Comparison of ENCODE assay signal across 24 cellular contexts in the genomic region with DNA sequence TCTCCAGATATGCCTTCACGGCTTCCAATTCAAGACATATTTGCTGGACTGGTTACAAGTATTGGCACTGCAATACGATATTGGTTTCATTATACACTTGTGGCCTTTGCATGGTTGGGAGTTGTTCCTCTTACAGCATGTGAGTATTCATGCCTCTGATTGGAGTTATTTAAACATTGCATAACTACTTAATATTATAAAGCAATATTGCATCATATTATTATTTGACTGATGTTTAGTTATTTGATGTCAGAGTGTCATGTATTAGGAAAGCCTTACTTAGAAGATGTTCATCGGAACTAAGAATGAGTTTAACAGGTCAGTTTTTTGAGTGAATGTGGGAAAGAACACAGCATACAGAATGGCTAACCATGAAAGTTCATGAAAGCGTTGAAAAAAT. TPM values are rescaled to one million over a fixed set of nuclear protein-coding genes. Genes with fewer than 3 reads are reported as not detected.
DNase-seq lines count a peak whose midpoint lies in the region; ATAC-seq, FAIRE-seq and TF ChIP-seq lines count a peak whose summit lies in the region.
"Had no signal": no experiment of that assay in that cellular context is flagged by ENCODE, and none has a peak within 500 bp of the region (broad histone marks: within the 10 kb centered on the region; RNA-seq: fewer than 3 reads in every experiment).

No MANE protein-coding gene starts in this region.

- H3K56ac ChIP-seq in mesendoderm (ENCODE audit: low read length), result no peak overlapping the region

- H4K20me1 ChIP-seq in HepG2 (ENCODE audit: insufficient read depth, low read length), result peaks cover 4% of the 10 kb centered on the region; the same call in 1 of the 2 replicates

- peaks cover 9% of the 10 kb centered on the region for H3K4me1 Mint-ChIP-seq in endothelial cell (ENCODE audit: unreplicated experiment)

- H3K18ac ChIP-seq in mesendoderm (ENCODE audit: low read length), result no peak overlapping the region

- no peak overlapping the region for H2BK15ac ChIP-seq in mesendoderm (replicated peaks; ENCODE audit: low read depth)

- POLR2A ChIA-PET in HepG2 (lab: Yijun Ruan, JAX), result no interaction called here

- no peak overlapping the region for H4K5ac ChIP-seq in mesendoderm (ENCODE audit: low read length)

- H3K27me3 Mint-ChIP-seq in endothelial cell (ENCODE audit: unreplicated experiment), result peaks cover 4% of the 10 kb centered on the region
- H3K27me3 Mint-ChIP-seq: CD4-positive, alpha-beta memory T cell had no signal

- H3K79me2 ChIP-seq in HepG2 (ENCODE audit: insufficient read depth, low read length), result peaks cover 47% of the 10 kb centered on the region
- H3K79me2 ChIP-seq in mesendoderm (ENCODE audit: control insufficient read depth, insufficient read depth, low read length), result peaks cover 6% of the 10 kb centered on the region

- H3K4me1 ChIP-seq in HepG2 (ENCODE audit: insufficient read depth, low read length) (no peaks in the 10 kb centered on the region), right lobe of liver (no peaks in the 10 kb centered on the region), upper lobe of right lung (peaks cover 9% of the 10 kb centered on the region), mesendoderm (ENCODE audit: control insufficient read depth, low read depth, low read length) (no peaks in the 10 kb centered on the region)

- H3K27ac Mint-ChIP-seq in endothelial cell (ENCODE audit: unreplicated experiment), result no peak overlapping the region

- H3K9me3 ChIP-seq in HepG2 (ENCODE audit: low read length) (no peaks in the 10 kb centered on the region), right lobe of liver (no peaks in the 10 kb centered on the region), upper lobe of right lung (no peaks in the 10 kb centered on the region)
- H3K9me3 ChIP-seq: A549, HAP-1 had no signal

- H3K9ac ChIP-seq in HepG2 (ENCODE audit: insufficient read depth, low read depth, low read length) (no peak overlapping the region), mesendoderm (ENCODE audit: low read length) (no peak overlapping the region)

- H4K8ac ChIP-seq in mesendoderm (ENCODE audit: low read depth, low read length), result no peak overlapping the region

- peaks cover 2 to 44% of the 10 kb centered on the region in 2 experiments; a peak in 4 of 5 replicates for H3K36me3 ChIP-seq in HepG2 (replicated peaks in 1 of 2; ENCODE audit: control insufficient read depth in 1 of 2, insufficient read depth in 2 of 2, low read length in 2 of 2)
- peaks cover 0 to 13% (median 3%) of the 10 kb centered on the region in 4 donors for H3K36me3 ChIP-seq in right lobe of liver
- H3K36me3 ChIP-seq in upper lobe of right lung, result peaks cover 40% of the 10 kb centered on the region
- no peaks in the 10 kb centered on the region for H3K36me3 ChIP-seq in mesendoderm (ENCODE audit: control insufficient read depth, insufficient read depth, low read length)

- no peak overlapping the region for H2AK5ac ChIP-seq in mesendoderm (ENCODE audit: low read length)

- H3K27me3 ChIP-seq in HepG2 (ENCODE audit: control insufficient read depth in 1 of 2, insufficient read depth in 2 of 2, low read length in 2 of 2) (no peaks in the 10 kb centered on the region), right lobe of liver (no peaks in the 10 kb centered on the region), upper lobe of right lung (no peaks in the 10 kb centered on the region), mesendoderm (ENCODE audit: insufficient read depth, low read length, poor library complexity) (no peaks in the 10 kb centered on the region)

- H3K4me3 ChIP-seq in HepG2 (replicated peaks in 1 of 3; ENCODE audit: insufficient read depth in 1 of 3, low read depth in 2 of 3, low read length in 3 of 3) (no peak overlapping the region), right lobe of liver (no peak overlapping the region), upper lobe of right lung (no peak overlapping the region), mesendoderm (ENCODE audit: low read length) (no peak overlapping the region)
- H3K4me3 ChIP-seq: A549, HAP-1 had no signal

- 98% methylated on average over 4 of the region's 4 CpGs for WGBS in HepG2 (ENCODE audit: low lambda C conversion rate)
- 75% methylated on average over 4 of the region's 4 CpGs for WGBS in right lobe of liver (ENCODE audit: insufficient coverage, low coverage, low lambda C conversion rate, missing lambda C conversion rate)
- no CpG with 5 or more reads among the region's 4 CpGs for WGBS in mesendoderm (ENCODE audit: extremely low coverage, insufficient coverage, low lambda C conversion rate)

- no peak overlapping the region for H3K4ac ChIP-seq in mesendoderm (ENCODE audit: low read depth, low read length)

- ATAC-seq in HepG2 (no peak), right lobe of liver (no peak), upper lobe of right lung (peak; percentile 35)
- ATAC-seq: A549 had no signal

- no peak overlapping the region for H2BK120ac ChIP-seq in mesendoderm (ENCODE audit: low read depth, low read length)

- TF ChIP-seq RAD21 in HepG2 (CRISPR knock-in tag; IDR thresholded peaks at IDR 0.05), result no peak

- BruUV-seq in HepG2 (replicated peaks; lab: Mats Ljungman, UMichigan), result no TSS peak

- no peak overlapping the region for H2AFZ ChIP-seq in HepG2 (ENCODE audit: low read length)

- peak overlapping the region; percentile 29 for H3K4me3 Mint-ChIP-seq in endothelial cell (ENCODE audit: unreplicated experiment)
- H3K4me3 Mint-ChIP-seq: CD4-positive, alpha-beta memory T cell had no signal

- H3K36me3 Mint-ChIP-seq in endothelial cell (ENCODE audit: low read depth, unreplicated experiment), result peaks cover 25% of the 10 kb centered on the region

- H3K27ac ChIP-seq in HepG2 (ENCODE audit: extremely low read length, insufficient read depth, low read length), result no peak overlapping the region
- H3K27ac ChIP-seq in right lobe of liver, result no peak overlapping the region
- H3K27ac ChIP-seq in upper lobe of right lung, result no peak overlapping the region
- no peak overlapping the region for H3K27ac ChIP-seq in mesendoderm (ENCODE audit: low read depth, low read length)
- H3K27ac ChIP-seq: A549 had no signal

- no peak for FAIRE-seq in HepG2 (lab: Jason Lieb, UNC)
- FAIRE-seq: A549, GM12891, GM18507 had no signal

- intact Hi-C loops in HepG2 (cut with micrococcal nuclease; ENCODE audit: unreplicated experiment) (no loop called here), right lobe of liver (cut with DNase I) (no loop called here), upper lobe of right lung (cut with DNase I) (no loop called here)

- peaks cover 4% of the 10 kb centered on the region for H3K79me1 ChIP-seq in mesendoderm (ENCODE audit: low read length)

- in situ Hi-C loops in HepG2 (cut with HindIII; ENCODE audit: extremely low pct_ligation_motif_present, low pct_unique_long_range_greater_than_20kb), result no loop called here

- no peak for TF ChIP-seq POLR2A in HepG2 (IDR thresholded peaks at IDR 0.05; ENCODE audit: insufficient read depth in 1 of 2, low read depth in 2 of 2, low read length in 2 of 2)
- TF ChIP-seq POLR2A in right lobe of liver (IDR thresholded peaks at IDR 0.05), result no peak

- H3K4me2 ChIP-seq in HepG2 (ENCODE audit: low read depth, low read length), result no peak overlapping the region
- H3K4me2 ChIP-seq in mesendoderm (ENCODE audit: low read length), result no peak overlapping the region
- H3K4me2 ChIP-seq: A549 had no signal

- no peak for TF ChIP-seq CTCF in HepG2 (CRISPR knock-in tag; IDR thresholded peaks at IDR 0.05)
- TF ChIP-seq CTCF in right lobe of liver (IDR thresholded peaks at IDR 0.05), result no peak
- no peak for TF ChIP-seq CTCF in endothelial cell (IDR thresholded peaks at IDR 0.05; ENCODE audit: unreplicated experiment)
- no peak for TF ChIP-seq CTCF in upper lobe of right lung (IDR thresholded peaks at IDR 0.05)

- H3K9me3 Mint-ChIP-seq in endothelial cell (ENCODE audit: unreplicated experiment), result no peaks in the 10 kb centered on the region
- H3K9me3 Mint-ChIP-seq: CD4-positive, alpha-beta memory T cell had no signal

- no peak overlapping the region for H2BK5ac ChIP-seq in mesendoderm (ENCODE audit: low read length)

- CTCF ChIA-PET in HepG2 (lab: Yijun Ruan, JAX; ENCODE audit: low intra/inter-chr PET ratio, low total read pairs), result no interaction called here

- TF ChIP-seq EP300 in HepG2 (IDR thresholded peaks at IDR 0.05; ENCODE audit: low read depth in 2 of 2, low read length in 2 of 2) (no peak), HepG2 (CRISPR knock-in tag; IDR thresholded peaks at IDR 0.05; ENCODE audit: borderline replicate concordance) (no peak)

- no peak for DNase-seq in HepG2 (ENCODE audit: low spot score)
- DNase-seq in right lobe of liver, result no peak
- DNase-seq in MV-4-11 (lab: John Stamatoyannopoulos, UW), result peak; percentile 24
- DNase-seq in endothelial cell (ENCODE audit: low spot score), result no peak
- DNase-seq in upper lobe of right lung, result no peak
- no peak for DNase-seq in Ammon's horn (ENCODE audit: low spot score)
- no peak for DNase-seq in mesendoderm
- no peak for DNase-seq in activated CD4-positive, CD25-positive, alpha-beta regulatory T cell (lab: John Stamatoyannopoulos, UW)
- DNase-seq: 8988T; ACHN; AML-193; C1 segment of cervical spinal cord; Calu3; CD4-positive, alpha-beta memory T cell; COR-L47; DMS53; DMS79 treated with DMSO at 0.1 percent for 48 hours; GF-D8; GOT3 had no signal

- H3K23ac ChIP-seq in mesendoderm (ENCODE audit: low read length), result no peak overlapping the region

RNA-seq across cellular contexts. Expression of gene MARCHF6, which starts 28.3 kb away (rescaled TPM):
- 39.5 and 48.6 TPM in 2 replicates for total RNA-seq in HepG2 (2016; rRNA removed; fragmentation: Illumina TruSeq; extraction: Trizol)
- total RNA-seq in HepG2 (2016; cell fraction: cytosol; rRNA removed; fragmentation: Illumina TruSeq; extraction: Trizol; ENCODE audit: low read depth), result 21.2 and 25.8 TPM in 2 replicates
- 34.4 and 49.1 TPM in 2 replicates for total RNA-seq in HepG2 (2016; cell fraction: insoluble cytoplasmic fraction; rRNA removed; fragmentation: Illumina TruSeq; extraction: Trizol)
- total RNA-seq in HepG2 (2016; cell fraction: membrane; rRNA removed; fragmentation: Illumina TruSeq; extraction: Trizol), result 11.9 and 12.7 TPM in 2 replicates
- 71.7 and 86.1 TPM in 2 replicates for total RNA-seq in HepG2 (2016; cell fraction: nucleus; rRNA removed; fragmentation: Illumina TruSeq; extraction: Trizol)
- polyA plus RNA-seq in HepG2 (2011; rRNA removed), result 107 and 115 TPM in 2 replicates
- 45.5 and 75.4 TPM in 2 replicates for polyA plus RNA-seq in HepG2 (2011; cell fraction: cytosol; rRNA removed)
- 244 and 247 TPM in 2 replicates for polyA plus RNA-seq in HepG2 (2011; cell fraction: nucleus; rRNA removed)
- polyA plus RNA-seq in HepG2 (2012), result 67.4 and 121 TPM in 2 replicates
- polyA plus RNA-seq in HepG2 (2016; cell fraction: cytosol; fragmentation: Illumina TruSeq; extraction: Trizol; ENCODE audit: low read depth), result 1.8 and 2.0 TPM in 2 replicates
- 21.2 and 23.1 TPM in 2 replicates for polyA plus RNA-seq in HepG2 (2016; cell fraction: insoluble cytoplasmic fraction; fragmentation: Illumina TruSeq; extraction: Trizol; ENCODE audit: low read depth)
- 3.2 and 3.8 TPM in 2 replicates for polyA plus RNA-seq in HepG2 (2016; cell fraction: membrane; fragmentation: Illumina TruSeq; extraction: Trizol; ENCODE audit: low read depth)
- 120 and 121 TPM in 2 replicates for polyA plus RNA-seq in HepG2 (2016; cell fraction: nucleus; fragmentation: Illumina TruSeq; extraction: Trizol; ENCODE audit: insufficient read depth, low read depth)
- 309 and 698 TPM in 2 replicates for polyA minus RNA-seq in HepG2 (2011; rRNA and poly(A)+ RNA removed; ENCODE audit: low replicate concordance)
- polyA minus RNA-seq in HepG2 (2011; cell fraction: cytosol; rRNA and poly(A)+ RNA removed), result 78.7 and 104 TPM in 2 replicates
- 179 and 204 TPM in 2 replicates for polyA minus RNA-seq in HepG2 (2011; cell fraction: nucleus; rRNA and poly(A)+ RNA removed)
- 100 to 1,000 TPM in 1 of 6 experiments, 10 to 100 TPM in 5; 44.9 to 106 (median 68.6) TPM for total RNA-seq in right lobe of liver
- total RNA-seq in endothelial cell (ENCODE audit: unreplicated experiment), result 162 TPM
- total RNA-seq in upper lobe of right lung, result 150 TPM
- polyA plus RNA-seq in mesendoderm (2013, experiment 1 of 2), result 33.4 TPM
- polyA plus RNA-seq in mesendoderm (2013, experiment 2 of 2), result 31.1 TPM

RNA-seq across cellular contexts. Expression of gene ROPN1L, which starts 59.9 kb away (rescaled TPM):
- total RNA-seq in HepG2 (2016; rRNA removed; fragmentation: Illumina TruSeq; extraction: Trizol) (not detected in 2 replicates), right lobe of liver (under 1 TPM in 4 of 6 experiments, not detected in 2; 0.24 to 0.83 (median 0.40) TPM), endothelial cell (ENCODE audit: unreplicated experiment) (4.0 TPM), upper lobe of right lung (1.9 TPM)
- total RNA-seq in HepG2 (2016; cell fraction: cytosol; rRNA removed; fragmentation: Illumina TruSeq; extraction: Trizol; ENCODE audit: low read depth), result not detected in 2 replicates
- not detected in 2 replicates for total RNA-seq in HepG2 (2016; cell fraction: insoluble cytoplasmic fraction; rRNA removed; fragmentation: Illumina TruSeq; extraction: Trizol)
- total RNA-seq in HepG2 (2016; cell fraction: membrane; rRNA removed; fragmentation: Illumina TruSeq; extraction: Trizol), result not detected in 2 replicates
- total RNA-seq in HepG2 (2016; cell fraction: nucleus; rRNA removed; fragmentation: Illumina TruSeq; extraction: Trizol), result not detected in 2 replicates
- polyA plus RNA-seq in HepG2 (2011; rRNA removed), result 0.08 TPM in 1 of 2 replicates, not detected in the other
- polyA plus RNA-seq in HepG2 (2011; cell fraction: cytosol; rRNA removed), result 0.11 TPM in 1 of 2 replicates, not detected in the other
- 0.14 and 0.66 TPM in 2 replicates for polyA plus RNA-seq in HepG2 (2011; cell fraction: nucleus; rRNA removed)
- not detected in 2 replicates for polyA plus RNA-seq in HepG2 (2012)
- not detected in 2 replicates for polyA plus RNA-seq in HepG2 (2016; cell fraction: cytosol; fragmentation: Illumina TruSeq; extraction: Trizol; ENCODE audit: low read depth)
- polyA plus RNA-seq in HepG2 (2016; cell fraction: insoluble cytoplasmic fraction; fragmentation: Illumina TruSeq; extraction: Trizol; ENCODE audit: low read depth), result not detected in 2 replicates
- not detected in 2 replicates for polyA plus RNA-seq in HepG2 (2016; cell fraction: membrane; fragmentation: Illumina TruSeq; extraction: Trizol; ENCODE audit: low read depth)
- polyA plus RNA-seq in HepG2 (2016; cell fraction: nucleus; fragmentation: Illumina TruSeq; extraction: Trizol; ENCODE audit: insufficient read depth, low read depth), result not detected in 2 replicates
- 0.23 and 0.62 TPM in 2 replicates for polyA minus RNA-seq in HepG2 (2011; rRNA and poly(A)+ RNA removed; ENCODE audit: low replicate concordance)
- not detected in 2 replicates for polyA minus RNA-seq in HepG2 (2011; cell fraction: cytosol; rRNA and poly(A)+ RNA removed)
- polyA minus RNA-seq in HepG2 (2011; cell fraction: nucleus; rRNA and poly(A)+ RNA removed), result 0.99 and 1.3 TPM in 2 replicates
- polyA plus RNA-seq in mesendoderm (2013, experiment 1 of 2), result 0.25 TPM
- 0.10 TPM for polyA plus RNA-seq in mesendoderm (2013, experiment 2 of 2)
- total RNA-seq: G401 had no signal
